Comparison of ENCODE assay signal across 1 cellular context in genomic region chr7:42702647-42703046, GRCh38.
TF ChIP-seq lines count a peak whose summit lies in the region.

No MANE protein-coding gene starts in this region.

TF ChIP-seq in GM23338, 12 proteins besides CTCF, POLR2A, EP300 and RAD21 (continued from another document):
- TF ChIP-seq REST (IDR thresholded peaks at IDR 0.05; ENCODE audit: unreplicated experiment): no peak
- TF ChIP-seq POLR2AphosphoS5 (IDR thresholded peaks at IDR 0.05; ENCODE audit: low read depth): no peak
- TF ChIP-seq EZH2phosphoT487 (IDR thresholded peaks at IDR 0.05; ENCODE audit: unreplicated experiment): no peak
- no peak for TF ChIP-seq EZH2 (IDR thresholded peaks at IDR 0.05; ENCODE audit: low read depth, unreplicated experiment)
- TF ChIP-seq ZNF462 (CRISPR knock-in tag; IDR thresholded peaks at IDR 0.05): no peak
- no peak for TF ChIP-seq STAT1 (IDR thresholded peaks at IDR 0.05; ENCODE audit: unreplicated experiment)
- TF ChIP-seq CREB1 (CRISPR knock-in tag; IDR thresholded peaks at IDR 0.05; ENCODE audit: low read depth): no peak
- no peak for TF ChIP-seq ETS1 (IDR thresholded peaks at IDR 0.05)
- TF ChIP-seq NANOG (IDR thresholded peaks at IDR 0.05; ENCODE audit: borderline replicate concordance): no peak
